ENCODE assay signal across 22 cellular contexts in genomic region chr1:222266223-222267215, GRCh38.
DNase-seq lines count a peak whose midpoint lies in the region; ATAC-seq and TF ChIP-seq lines count a peak whose summit lies in the region.
"Had no signal": no experiment of that assay in that cellular context is flagged by ENCODE, and none has a peak within 500 bp of the region (broad histone marks: within the 10 kb centered on the region; RNA-seq: fewer than 3 reads in every experiment).

No MANE protein-coding gene starts in this region.

- no peaks in the 10 kb centered on the region for H3K36me3 Mint-ChIP-seq in CD4-positive, alpha-beta T cell (ENCODE audit: low read depth)
- H3K36me3 Mint-ChIP-seq: activated CD4-positive, alpha-beta memory T cell treated with anti-CD3 and anti-CD28 coated beads for 36 hours had no signal

- peak overlapping the region; percentile 43 for H3K4me2 ChIP-seq in mesenchymal stem cell (ENCODE audit: low read length, poor library complexity, severe bottlenecking)

- peaks cover 5 to 17% of the 10 kb centered on the region in 2 experiments for H3K27me3 ChIP-seq in mesenchymal stem cell (ENCODE audit: control insufficient read depth in 1 of 2, insufficient read depth in 1 of 2, low read length in 2 of 2)
- no peaks in the 10 kb centered on the region for H3K27me3 ChIP-seq in CD4-positive, alpha-beta T cell (ENCODE audit: control insufficient read depth, insufficient read depth, low read length)
- H3K27me3 ChIP-seq: breast epithelium, tibial artery had no signal

- intact Hi-C loops in CD4-positive, alpha-beta T cell (cut with DNase I, micrococcal nuclease), result no loop called here

- H3K9ac ChIP-seq in mesenchymal stem cell (ENCODE audit: low read length), result no peak overlapping the region

- TF ChIP-seq CTCF in choroid plexus epithelial cell (conservative IDR thresholded peaks at IDR 0.05; ENCODE audit: low read depth, low read length), result no peak
- TF ChIP-seq CTCF in CD4-positive, alpha-beta T cell (IDR thresholded peaks at IDR 0.05), result no peak

- H3K4me3 ChIP-seq in choroid plexus epithelial cell (ENCODE audit: low read depth, low read length) (no peak overlapping the region), mesenchymal stem cell (ENCODE audit: insufficient read depth in 1 of 2, low read depth in 1 of 2, low read length in 2 of 2) (no peak overlapping the region)
- H3K4me3 ChIP-seq: breast epithelium, coronary artery, tibial artery had no signal

- WGBS in mesenchymal stem cell, result 52% methylated on average over 14 of the region's 14 CpGs

- CTCF ChIA-PET in CD4-positive, alpha-beta T cell (lab: Charles Lee), result interaction anchor here (1.1 kb wide), 1 partner anchor 9 kb away, joined by 3 read pairs; no protein-coding TSS in a partner anchor

- no peak overlapping the region for H3K23ac ChIP-seq in mesenchymal stem cell (ENCODE audit: low read length in 2 of 2)

- POLR2A ChIA-PET in CD4-positive, alpha-beta T cell (lab: Charles Lee), result no interaction called here

- H3K9me3 ChIP-seq in mesenchymal stem cell (ENCODE audit: control insufficient read depth, low read length), result no peaks in the 10 kb centered on the region
- no peaks in the 10 kb centered on the region for H3K9me3 ChIP-seq in CD4-positive, alpha-beta T cell (ENCODE audit: control insufficient read depth, low read length)
- H3K9me3 ChIP-seq: breast epithelium, tibial artery had no signal

- H2BK120ac ChIP-seq in mesenchymal stem cell (ENCODE audit: low read depth, low read length), result no peak overlapping the region

- no peaks in the 10 kb centered on the region for H3K36me3 ChIP-seq in mesenchymal stem cell (ENCODE audit: control insufficient read depth in 1 of 2, insufficient read depth in 2 of 2, low read depth in 1 of 2, low read length in 2 of 2)
- H3K36me3 ChIP-seq: breast epithelium, tibial artery had no signal

- H4K91ac ChIP-seq in mesenchymal stem cell (ENCODE audit: low read length), result no peak overlapping the region

- no peak overlapping the region for H3K4me3 Mint-ChIP-seq in CD4-positive, alpha-beta T cell
- H3K4me3 Mint-ChIP-seq: activated CD4-positive, alpha-beta memory T cell treated with anti-CD3 and anti-CD28 coated beads for 36 hours; activated naive CD8-positive, alpha-beta T cell treated with anti-CD3 and anti-CD28 coated beads, Interleukin-2, amount 50 U/mL, for 24 hours; nephron progenitor cell had no signal

- H3K4me1 Mint-ChIP-seq in CD4-positive, alpha-beta T cell (ENCODE audit: low read depth), result no peaks in the 10 kb centered on the region
- H3K4me1 Mint-ChIP-seq: activated naive CD8-positive, alpha-beta T cell treated with anti-CD3 and anti-CD28 coated beads, Interleukin-2, amount 50 U/mL, for 24 hours had no signal

- H3K4ac ChIP-seq in mesenchymal stem cell (ENCODE audit: low read depth in 1 of 2, low read length in 2 of 2), result peak overlapping the region in 1 of 2 experiments; percentile 26

- DNase-seq in NCI-H510A treated with DMSO at 0.1 percent for 48 hours (lab: John Stamatoyannopoulos, UW) (peak; percentile 17), NCI-H510A (lab: John Stamatoyannopoulos, UW) (no peak), choroid plexus epithelial cell (ENCODE audit: low read depth) (peak; percentile 10), mesenchymal stem cell (peak; percentile 13), COR-L47 (lab: John Stamatoyannopoulos, UW) (no peak)
- DNase-seq in CD4-positive, alpha-beta T cell, result no peak
- DNase-seq: activated CD4-positive, alpha-beta memory T cell treated with anti-CD3 and anti-CD28 coated beads for 36 hours; activated gamma-delta T cell; activated naive CD8-positive, alpha-beta T cell treated with anti-CD3 and anti-CD28 coated beads, Interleukin-2, amount 50 U/mL, for 24 hours; activated T-cell treated with anti-CD3 and anti-CD28 coated beads for 4 hours; AML-193; NCI-H2081; NCI-H524 treated with DMSO at 0.1 percent for 48 hours; nephron progenitor cell; stimulated activated CD4-positive, alpha-beta T cell treated with anti-CD3 and anti-CD28 coated beads, Interleukin-4, amount 100 ng/mL, for 1 hour; stimulated activated naive CD4-positive, alpha-beta T cell treated with Interleukin-2 at 50 U/mL for 16 hours; T-helper 2 cell; tibial artery had no signal

- no peak overlapping the region for H3K27ac ChIP-seq in mesenchymal stem cell (ENCODE audit: low read length, poor library complexity, severe bottlenecking)
- H3K27ac ChIP-seq in CD4-positive, alpha-beta T cell (ENCODE audit: low read depth, low read length), result no peak overlapping the region
- H3K27ac ChIP-seq: coronary artery, tibial artery had no signal

- H3K79me1 ChIP-seq in mesenchymal stem cell (replicated peaks; ENCODE audit: low read length, poor library complexity, severe bottlenecking), result no peaks in the 10 kb centered on the region

- no peaks in the 10 kb centered on the region for H3K27me3 Mint-ChIP-seq in CD4-positive, alpha-beta T cell
- H3K27me3 Mint-ChIP-seq: activated CD4-positive, alpha-beta memory T cell treated with anti-CD3 and anti-CD28 coated beads for 36 hours; activated naive CD8-positive, alpha-beta T cell treated with anti-CD3 and anti-CD28 coated beads, Interleukin-2, amount 50 U/mL, for 24 hours had no signal

- no peak overlapping the region for H3K27ac Mint-ChIP-seq in CD4-positive, alpha-beta T cell
- H3K27ac Mint-ChIP-seq: activated CD4-positive, alpha-beta memory T cell treated with anti-CD3 and anti-CD28 coated beads for 36 hours; activated naive CD8-positive, alpha-beta T cell treated with anti-CD3 and anti-CD28 coated beads, Interleukin-2, amount 50 U/mL, for 24 hours; nephron progenitor cell had no signal

- peak overlapping the region; percentile 70 for H2BK15ac ChIP-seq in mesenchymal stem cell (ENCODE audit: low read depth, poor library complexity, severe bottlenecking)

- H2AK5ac ChIP-seq in mesenchymal stem cell (ENCODE audit: low read length, severe bottlenecking), result no peak overlapping the region

- H3K9me3 Mint-ChIP-seq in CD4-positive, alpha-beta T cell, result no peaks in the 10 kb centered on the region
- H3K9me3 Mint-ChIP-seq: activated CD4-positive, alpha-beta memory T cell treated with anti-CD3 and anti-CD28 coated beads for 36 hours; activated naive CD8-positive, alpha-beta T cell treated with anti-CD3 and anti-CD28 coated beads, Interleukin-2, amount 50 U/mL, for 24 hours; nephron progenitor cell had no signal

- H3K18ac ChIP-seq in mesenchymal stem cell (ENCODE audit: low read depth in 1 of 2, low read length in 2 of 2), result peak overlapping the region; percentile 18 to 41

- peak overlapping the region; percentile 72 to 80 for H2BK12ac ChIP-seq in mesenchymal stem cell (ENCODE audit: low read length in 2 of 2)

- ATAC-seq in CD4-positive, alpha-beta T cell (ENCODE audit: poor library complexity), result no peak
- no peak for ATAC-seq in SK-N-SH treated with all-trans-retinoic acid at 6 μM for 48 hours
- ATAC-seq in GM21737 (IDR thresholded peaks at IDR 0.05; ENCODE audit: unreplicated experiment), result no peak
- ATAC-seq: activated naive CD8-positive, alpha-beta T cell treated with anti-CD3 and anti-CD28 coated beads, Interleukin-2, amount 50 U/mL, for 24 hours had no signal

- H3K14ac ChIP-seq in mesenchymal stem cell (ENCODE audit: low read length in 2 of 2), result no peak overlapping the region

- H4K8ac ChIP-seq in mesenchymal stem cell (ENCODE audit: low read length), result peak overlapping the region; percentile 56

- H2BK5ac ChIP-seq in mesenchymal stem cell (ENCODE audit: low read depth, low read length, poor library complexity, severe bottlenecking), result no peak overlapping the region

- H3K4me1 ChIP-seq in mesenchymal stem cell (ENCODE audit: control insufficient read depth, insufficient read depth, low read depth, low read length), result peaks cover 11% of the 10 kb centered on the region
- H3K4me1 ChIP-seq: breast epithelium, tibial artery had no signal

- no peak overlapping the region for H2AFZ ChIP-seq in mesenchymal stem cell (ENCODE audit: low read depth, low read length)

TF ChIP-seq in SK-N-SH treated with all-trans-retinoic acid at 6 μM for 48 hours, 23 proteins besides CTCF, POLR2A, EP300 and RAD21:
- TF ChIP-seq ZC3H10 (CRISPR knock-in tag; IDR thresholded peaks at IDR 0.05), result no peak
- TF ChIP-seq TSHZ2 (CRISPR knock-in tag; IDR thresholded peaks at IDR 0.05), result no peak
- no peak for TF ChIP-seq ARNTL (CRISPR knock-in tag; IDR thresholded peaks at IDR 0.05; ENCODE audit: borderline replicate concordance, low read depth)
- no peak for TF ChIP-seq SNAI2 (CRISPR knock-in tag; IDR thresholded peaks at IDR 0.05)
- TF ChIP-seq RARB (CRISPR knock-in tag; IDR thresholded peaks at IDR 0.05), result no peak

Comparison
In these comparisons a context has a peak if more than half of its experiments do, and no peak if none do; other contexts are left out.
1. DNase-seq: peak in NCI-H510A treated with DMSO at 0.1 percent for 48 hours (single experiment), choroid plexus epithelial cell (single experiment) and mesenchymal stem cell (single experiment); none in NCI-H510A (single experiment), CD4-positive, alpha-beta T cell (0 of 10) and COR-L47 (single experiment).